23 cellular contexts compared by ENCODE assay signal in the genomic region with DNA sequence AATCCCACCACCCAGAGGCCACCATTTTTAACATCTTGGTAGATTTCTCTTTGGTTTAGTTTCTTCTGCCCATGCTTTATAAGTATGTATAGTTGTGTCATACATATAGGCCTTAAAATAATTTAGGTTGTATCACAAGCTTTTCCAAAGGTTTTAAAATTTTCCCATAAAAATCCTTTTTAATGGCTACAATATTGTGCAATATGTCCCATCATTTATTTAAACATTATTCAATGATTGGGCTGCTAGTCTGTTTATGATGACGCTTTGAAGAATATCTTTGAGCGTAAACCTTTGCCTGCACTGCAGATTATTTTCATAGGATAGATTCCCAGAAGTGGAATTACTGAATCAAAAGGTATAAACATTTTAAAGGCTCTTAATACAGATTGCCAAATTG.
"Had no signal": no experiment of that assay in that cellular context is flagged by ENCODE, and none has a peak within 500 bp of the region (broad histone marks: within the 10 kb centered on the region; RNA-seq: fewer than 3 reads in every experiment).

No MANE protein-coding gene starts in this region.

- H3K27me3 ChIP-seq: gastrocnemius medialis, left lung had no signal

- ATAC-seq: effector memory CD8-positive, alpha-beta T cell; esophagus mucosa; gastrocnemius medialis; heart right ventricle; left cardiac atrium; left lung; left ventricle myocardium superior; lower lobe of right lung; mucosa of descending colon; naive thymus-derived CD8-positive, alpha-beta T cell had no signal

- DNase-seq: cortex of kidney; effector CD8-positive, alpha-beta T cell; effector memory CD8-positive, alpha-beta T cell; endodermal cell; erythroblast; esophagus squamous epithelium; foreskin fibroblast; foreskin melanocyte; gastrocnemius medialis; glutamatergic neuron; head of caudate nucleus; heart right ventricle; hippocampal formation; left cardiac atrium; left lung; left ventricle myocardium superior; lower lobe of right lung; mesenchymal stem cell; mucosa of descending colon; naive B cell; naive thymus-derived CD8-positive, alpha-beta T cell had no signal

- H3K9me3 ChIP-seq: esophagus squamous epithelium, gastrocnemius medialis, heart right ventricle, left lung, lower lobe of right lung, mucosa of descending colon had no signal

- H3K4me3 ChIP-seq: esophagus squamous epithelium, gastrocnemius medialis, heart right ventricle, left lung, lower lobe of right lung, mucosa of descending colon had no signal

- H3K27ac ChIP-seq: epithelial cell of prostate, esophagus squamous epithelium, gastrocnemius medialis, heart right ventricle, left lung, lower lobe of right lung had no signal

- H3K4me1 ChIP-seq: esophagus squamous epithelium, gastrocnemius medialis, heart right ventricle, left lung, lower lobe of right lung had no signal

- H3K36me3 ChIP-seq: esophagus squamous epithelium, gastrocnemius medialis, heart right ventricle, left lung, lower lobe of right lung had no signal
